8 cellular contexts compared by ENCODE assay signal in genomic region chr7:129825554-129826267, GRCh38.
DNase-seq lines count a peak whose midpoint lies in the region; ATAC-seq and TF ChIP-seq lines count a peak whose summit lies in the region.

No MANE protein-coding gene starts in this region.

- no peaks in the 10 kb centered on the region for H3K36me3 Mint-ChIP-seq in activated CD8-positive, alpha-beta T cell treated with anti-CD3 and anti-CD28 coated beads for 36 hours (ENCODE audit: low read depth)

- intact Hi-C loops in activated CD8-positive, alpha-beta T cell treated with anti-CD3 and anti-CD28 coated beads for 36 hours (cut with micrococcal nuclease): loop anchor here (10.0 kb wide), 1 partner anchor 481 kb away; no protein-coding TSS in a partner anchor

- H3K4me3 Mint-ChIP-seq in activated CD8-positive, alpha-beta T cell treated with anti-CD3 and anti-CD28 coated beads for 36 hours: peak overlapping the region; percentile 87

- H3K9me3 Mint-ChIP-seq in activated CD8-positive, alpha-beta T cell treated with anti-CD3 and anti-CD28 coated beads for 36 hours: no peaks in the 10 kb centered on the region

- POLR2A ChIA-PET in activated CD8-positive, alpha-beta T cell treated with anti-CD3 and anti-CD28 coated beads for 36 hours (lab: Charles Lee): interaction anchor here (0.6 to 1.2 kb wide), 4 partner anchors 15 to 214 kb away, joined by 3 read pairs; no protein-coding TSS in a partner anchor

- H3K27me3 Mint-ChIP-seq in activated CD8-positive, alpha-beta T cell treated with anti-CD3 and anti-CD28 coated beads for 36 hours: no peaks in the 10 kb centered on the region

- DNase-seq in Ammon's horn (ENCODE audit: low spot score) (peak; percentile 81), NCI-H69 (lab: John Stamatoyannopoulos, UW) (peak; percentile 95), lung microvascular endothelial cell (ENCODE audit: low read depth in 2 of 2) (peak; percentile 67 to 78)
- DNase-seq in activated CD8-positive, alpha-beta T cell treated with anti-CD3 and anti-CD28 coated beads for 36 hours: peak; percentile 91
- peak; percentile 86 for DNase-seq in effector CD4-positive, alpha-beta T cell
- DNase-seq in stimulated activated CD4-positive, alpha-beta T cell treated with anti-CD3 and anti-CD28 coated beads, TNF-alpha, amount 100 ng/mL, for 4 hours (ENCODE audit: low read depth in 3 of 3): peak; percentile 76 to 97 (median 81)

- ATAC-seq in GM19025 (IDR thresholded peaks at IDR 0.05; ENCODE audit: low read depth, unreplicated experiment) (peak; percentile 69), HG03196 (IDR thresholded peaks at IDR 0.05; ENCODE audit: unreplicated experiment) (peak; percentile 65)
- peak; percentile 78 for ATAC-seq in activated CD8-positive, alpha-beta T cell treated with anti-CD3 and anti-CD28 coated beads for 36 hours

- H3K27ac Mint-ChIP-seq in activated CD8-positive, alpha-beta T cell treated with anti-CD3 and anti-CD28 coated beads for 36 hours: peak overlapping the region; percentile 42

- H3K4me1 Mint-ChIP-seq in activated CD8-positive, alpha-beta T cell treated with anti-CD3 and anti-CD28 coated beads for 36 hours (ENCODE audit: low read depth): peaks cover 16% of the 10 kb centered on the region

- TF ChIP-seq CTCF in activated CD8-positive, alpha-beta T cell treated with anti-CD3 and anti-CD28 coated beads for 36 hours (IDR thresholded peaks at IDR 0.05): peak; percentile 94

- CTCF ChIA-PET in activated CD8-positive, alpha-beta T cell treated with anti-CD3 and anti-CD28 coated beads for 36 hours (lab: Charles Lee): interaction anchor here (0.6 to 3.3 kb wide), 52 partner anchors 8 to 660 kb away, joined by 3 to 31 read pairs (median 4); partner anchors contain the start of genes NRF1 and STRIP2

Comparison
In these comparisons a context has a peak if more than half of its experiments do, and no peak if none do; other contexts are left out.
1. Peak in every context shown above with its lines: DNase-seq and ATAC-seq.